ENCODE assay signal across 1 cellular context in the genomic region with DNA sequence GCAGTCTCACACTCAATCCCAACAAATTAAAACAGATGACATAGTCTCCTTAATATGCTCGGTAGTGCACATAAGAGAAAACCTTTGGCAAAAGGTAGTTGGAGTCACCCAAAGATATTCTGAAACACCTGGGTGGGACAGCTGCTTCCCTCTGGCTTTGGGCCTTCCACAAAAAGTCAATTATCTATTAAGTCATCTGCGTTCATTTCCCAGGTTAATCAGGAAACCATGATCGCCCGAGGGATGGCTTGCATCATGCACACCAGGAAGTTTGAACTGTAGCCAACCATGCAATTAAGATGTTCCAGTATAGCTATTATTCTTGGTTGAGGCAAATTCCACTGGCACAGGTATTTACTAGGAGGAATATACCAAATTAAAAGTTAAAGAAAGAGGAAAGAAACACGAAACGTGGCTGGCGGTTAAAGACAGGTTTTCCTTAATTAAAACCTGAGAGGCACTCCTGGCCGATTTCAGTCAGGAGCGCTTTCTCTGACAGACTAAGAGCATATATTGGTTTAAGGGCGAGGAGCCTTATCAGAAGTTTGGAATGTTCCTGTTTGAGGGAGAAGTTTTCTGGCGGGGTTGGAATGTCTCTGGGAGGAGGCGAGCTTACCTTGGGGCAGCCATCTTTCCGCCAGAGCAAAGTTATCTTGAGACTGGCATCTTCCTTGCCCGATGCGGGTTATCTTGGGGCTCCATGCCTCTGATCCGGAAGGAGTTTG.
TF ChIP-seq lines count a peak whose summit lies in the region.

No MANE protein-coding gene starts in this region.

TF ChIP-seq in IMR-90, 13 proteins besides CTCF, POLR2A, EP300 and RAD21:
- no peak for TF ChIP-seq SMC3 (IDR thresholded peaks at IDR 0.05; ENCODE audit: low read depth, low read length)
- TF ChIP-seq CEBPB (IDR thresholded peaks at IDR 0.05; ENCODE audit: low read depth, low read length), result no peak
- no peak for TF ChIP-seq RFX5 (IDR thresholded peaks at IDR 0.05; ENCODE audit: low read depth, low read length)
- no peak for TF ChIP-seq MXI1 (IDR thresholded peaks at IDR 0.05; ENCODE audit: borderline replicate concordance, low read depth, low read length)
- no peak for TF ChIP-seq BHLHE40 (IDR thresholded peaks at IDR 0.05; ENCODE audit: low read depth, low read length)
- no peak for TF ChIP-seq RCOR1 (IDR thresholded peaks at IDR 0.05; ENCODE audit: insufficient replicate concordance, low read length)
- TF ChIP-seq, protein P1, sequence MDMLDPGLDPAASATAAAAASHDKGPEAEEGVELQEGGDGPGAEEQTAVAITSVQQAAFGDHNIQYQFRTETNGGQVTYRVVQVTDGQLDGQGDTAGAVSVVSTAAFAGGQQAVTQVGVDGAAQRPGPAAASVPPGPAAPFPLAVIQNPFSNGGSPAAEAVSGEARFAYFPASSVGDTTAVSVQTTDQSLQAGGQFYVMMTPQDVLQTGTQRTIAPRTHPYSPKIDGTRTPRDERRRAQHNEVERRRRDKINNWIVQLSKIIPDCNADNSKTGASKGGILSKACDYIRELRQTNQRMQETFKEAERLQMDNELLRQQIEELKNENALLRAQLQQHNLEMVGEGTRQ (IDR thresholded peaks at IDR 0.05; ENCODE audit: low read depth, low read length), result no peak
- TF ChIP-seq, protein P2, sequence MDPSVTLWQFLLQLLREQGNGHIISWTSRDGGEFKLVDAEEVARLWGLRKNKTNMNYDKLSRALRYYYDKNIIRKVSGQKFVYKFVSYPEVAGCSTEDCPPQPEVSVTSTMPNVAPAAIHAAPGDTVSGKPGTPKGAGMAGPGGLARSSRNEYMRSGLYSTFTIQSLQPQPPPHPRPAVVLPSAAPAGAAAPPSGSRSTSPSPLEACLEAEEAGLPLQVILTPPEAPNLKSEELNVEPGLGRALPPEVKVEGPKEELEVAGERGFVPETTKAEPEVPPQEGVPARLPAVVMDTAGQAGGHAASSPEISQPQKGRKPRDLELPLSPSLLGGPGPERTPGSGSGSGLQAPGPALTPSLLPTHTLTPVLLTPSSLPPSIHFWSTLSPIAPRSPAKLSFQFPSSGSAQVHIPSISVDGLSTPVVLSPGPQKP (IDR thresholded peaks at IDR 0.05; ENCODE audit: borderline replicate concordance, low read depth, low read length), result no peak
- TF ChIP-seq FOS (IDR thresholded peaks at IDR 0.05; ENCODE audit: low read depth, low read length), result no peak
- no peak for TF ChIP-seq MAZ (IDR thresholded peaks at IDR 0.05; ENCODE audit: borderline replicate concordance, low read depth, low read length)
- TF ChIP-seq MAFK (IDR thresholded peaks at IDR 0.05; ENCODE audit: low read depth, low read length), result no peak
- TF ChIP-seq CHD1 (IDR thresholded peaks at IDR 0.05; ENCODE audit: low read depth, low read length), result no peak
TF ChIP-seq in IMR-90: peak in this region for 0.
